Comparison of ENCODE assay signal across 8 cellular contexts in the genomic region with DNA sequence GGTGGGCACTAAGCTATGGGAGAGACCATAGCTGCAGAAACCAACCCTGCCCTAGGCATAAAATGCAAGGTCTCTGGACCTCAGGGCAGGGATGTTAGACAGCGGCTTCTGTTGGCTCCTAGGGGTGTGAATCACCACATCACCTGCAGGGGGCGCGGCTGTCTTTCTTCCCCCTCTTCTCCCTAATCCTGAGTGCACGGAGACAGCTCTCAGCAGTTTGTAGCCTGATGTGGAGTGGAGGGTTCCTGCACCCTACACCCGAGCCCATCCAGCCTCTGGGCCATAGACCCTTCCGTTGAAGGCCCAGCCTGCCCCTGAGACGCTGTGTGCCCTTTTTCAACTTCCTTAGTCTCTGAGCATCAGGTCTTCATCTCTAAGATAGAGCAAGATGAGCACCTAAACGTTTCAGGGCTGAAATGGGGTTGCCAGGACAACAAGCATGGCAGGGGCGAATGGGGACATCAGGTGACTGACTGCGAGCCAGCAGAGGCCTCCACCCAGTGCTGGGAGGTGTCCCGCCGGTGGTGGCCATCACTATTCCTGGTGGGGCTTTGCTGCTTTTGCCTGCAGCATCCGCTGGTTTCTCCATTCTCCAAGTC. TPM values are rescaled to one million over a fixed set of nuclear protein-coding genes. Genes with fewer than 3 reads are reported as not detected.
DNase-seq lines count a peak whose midpoint lies in the region; ATAC-seq and TF ChIP-seq lines count a peak whose summit lies in the region.

No MANE protein-coding gene starts in this region.

- intact Hi-C loops in A673 (cut with micrococcal nuclease; ENCODE audit: unreplicated experiment), result loop anchor here (1.0 kb wide), 1 partner anchor 146 kb away; no protein-coding TSS in a partner anchor

- no peaks in the 10 kb centered on the region for H3K27me3 ChIP-seq in A673 (replicated peaks; ENCODE audit: insufficient read depth, low read depth, low read length, poor library complexity)

- no TSS peak for BruUV-seq in A673 (replicated peaks; lab: Mats Ljungman, UMichigan)

- ATAC-seq in central memory CD8-positive, alpha-beta T cell (replicated peaks; ENCODE audit: extremely low read depth, poor library complexity, severe bottlenecking), result no peak
- ATAC-seq in HG03521 (IDR thresholded peaks at IDR 0.05; ENCODE audit: unreplicated experiment), result no peak

- H3K27ac Mint-ChIP-seq in central memory CD8-positive, alpha-beta T cell (ENCODE audit: low read depth), result no peak overlapping the region

- in situ Hi-C loops in GM13977 (cut with MboI; ENCODE audit: low pct_unique_long_range_greater_than_20kb, low sequenced_read_pairs, unreplicated experiment), result no loop called here

- DNase-seq in A673 (ENCODE audit: low spot score) (peak; percentile 83), GM13977 (ENCODE audit: low spot score) (peak; percentile 82), NCI-H2196 treated with DMSO at 0.1 percent for 48 hours (lab: John Stamatoyannopoulos, UW; ENCODE audit: unreplicated experiment) (peak; percentile 70), kidney tubule cell (ENCODE audit: low spot score) (peak; percentile 79)
- DNase-seq in activated CD4-positive, CD25-positive, alpha-beta regulatory T cell treated with anti-CD3 and anti-CD28 coated beads, Interleukin-2, amount 50 U/mL, for 72 hours, result peak; percentile 85
- peak; percentile 71 to 80 for DNase-seq in central memory CD8-positive, alpha-beta T cell (ENCODE audit: low spot score in 2 of 2)
- DNase-seq in stimulated activated CD4-positive, alpha-beta T cell treated with anti-CD3 and anti-CD28 coated beads, Interleukin-2, amount 100 ng/mL, for 48 hours, result peak; percentile 79 to 85

- no peaks in the 10 kb centered on the region for H3K9me3 Mint-ChIP-seq in central memory CD8-positive, alpha-beta T cell

- no peaks in the 10 kb centered on the region for H3K27me3 Mint-ChIP-seq in central memory CD8-positive, alpha-beta T cell

- CTCF ChIA-PET in A673 (lab: Charles Lee), result interaction anchor here (1.0 to 2.5 kb wide), 4 partner anchors 140 to 159 kb away, joined by 3 to 23 read pairs (median 8); no protein-coding TSS in a partner anchor

- POLR2A ChIA-PET in A673 (lab: Charles Lee; ENCODE audit: low non-redundant PET), result interaction anchor here (0.6 kb wide), 1 partner anchor 154 kb away, joined by 15 read pairs; no protein-coding TSS in a partner anchor

- H3K4me1 ChIP-seq in A673 (ENCODE audit: insufficient read depth, low read length, poor library complexity, severe bottlenecking), result peaks cover 17% of the 10 kb centered on the region

- H3K4me1 Mint-ChIP-seq in central memory CD8-positive, alpha-beta T cell, result peaks cover 26% of the 10 kb centered on the region

- H3K4me3 ChIP-seq in A673 (ENCODE audit: low read depth, low read length, poor library complexity, severe bottlenecking), result no peak overlapping the region

- peak; percentile 83 for TF ChIP-seq CTCF in A673 (conservative IDR thresholded peaks at IDR 0.05; ENCODE audit: low read depth, low read length)
- peak; percentile 88 for TF ChIP-seq CTCF in GM13977 (IDR thresholded peaks at IDR 0.05; ENCODE audit: extremely low read depth, insufficient read depth, missing control alignments)

- H3K36me3 ChIP-seq in A673 (ENCODE audit: insufficient read depth, low read length, poor library complexity, severe bottlenecking), result no peaks in the 10 kb centered on the region

- H3K4me3 Mint-ChIP-seq in central memory CD8-positive, alpha-beta T cell, result peak overlapping the region; percentile 51

- H3K9me3 ChIP-seq in A673 (ENCODE audit: low read depth, low read length, poor library complexity, severe bottlenecking), result no peaks in the 10 kb centered on the region

- peaks cover 23% of the 10 kb centered on the region for H3K36me3 Mint-ChIP-seq in central memory CD8-positive, alpha-beta T cell (ENCODE audit: insufficient read depth)

- H3K27ac ChIP-seq in A673 (ENCODE audit: low read depth, low read length, poor library complexity, severe bottlenecking), result no peak overlapping the region

RNA-seq across cellular contexts. Expression of a gene that starts 2.3 kb away (rescaled TPM):
- 72.9 and 73.7 TPM in 2 replicates for total RNA-seq in A673 (2021)

RNA-seq across cellular contexts. Expression of a gene that starts 45.5 kb away (rescaled TPM):
- total RNA-seq in A673 (2021), result 26.2 and 27.7 TPM in 2 replicates
